ENCODE assay signal across 9 cellular contexts in genomic region chr15:90463381-90463780, GRCh38.
DNase-seq lines count a peak whose midpoint lies in the region; ATAC-seq and TF ChIP-seq lines count a peak whose summit lies in the region.
"Had no signal": no experiment of that assay in that cellular context is flagged by ENCODE, and none has a peak within 500 bp of the region (broad histone marks: within the 10 kb centered on the region; RNA-seq: fewer than 3 reads in every experiment).

No MANE protein-coding gene starts in this region.

- H3K9me3 ChIP-seq in IMR-90 (ENCODE audit: control insufficient read depth, insufficient read depth, low read length) (no peaks in the 10 kb centered on the region), duodenal mucosa (ENCODE audit: control insufficient read depth in 1 of 2, low read length in 2 of 2) (no peaks in the 10 kb centered on the region)

- in situ Hi-C loops in IMR-90 (cut with MboI; ENCODE audit: low sequenced_read_pairs) = no loop called here

- peaks cover 18% of the 10 kb centered on the region for H3K36me3 ChIP-seq in IMR-90 (ENCODE audit: control insufficient read depth, insufficient read depth, low read length)
- peaks cover 37 to 62% of the 10 kb centered on the region in 2 donors for H3K36me3 ChIP-seq in duodenal mucosa (ENCODE audit: control insufficient read depth in 1 of 2, insufficient read depth in 2 of 2, low read length in 2 of 2)

- peak; percentile 82 for DNase-seq in AG10803 (ENCODE audit: low read depth)
- DNase-seq in IMR-90 = peak; percentile 76
- DNase-seq in middle frontal gyrus (ENCODE audit: extremely low spot score, low spot score) = peak; percentile 79
- DNase-seq in activated naive CD4-positive, alpha-beta T cell treated with anti-CD3 and anti-CD28 coated beads, Interleukin-2, amount 50 U/mL, for 72 hours (ENCODE audit: low spot score in 2 of 2) = no peak
- DNase-seq in activated CD4-positive, CD25-positive, alpha-beta regulatory T cell (lab: John Stamatoyannopoulos, UW) = no peak
- no peak for DNase-seq in DMS 273 treated with DMSO at 0.1 percent for 48 hours (lab: John Stamatoyannopoulos, UW)
- DNase-seq in GOT3 (lab: John Stamatoyannopoulos, UW) = no peak
- DNase-seq: NCI-H1694 had no signal

- H2AK9ac ChIP-seq in IMR-90 (replicated peaks; ENCODE audit: low read depth, low read length, poor library complexity) = no peak overlapping the region

- H3K27me3 ChIP-seq in IMR-90 (ENCODE audit: control insufficient read depth, insufficient read depth, low read length) (no peaks in the 10 kb centered on the region), duodenal mucosa (ENCODE audit: control insufficient read depth in 1 of 2, insufficient read depth in 2 of 2, low read length in 2 of 2) (no peaks in the 10 kb centered on the region)

- H3K4me3 ChIP-seq in AG10803 (ENCODE audit: low read length) (no peak overlapping the region), IMR-90 (ENCODE audit: insufficient read depth, low read depth, low read length) (no peak overlapping the region), duodenal mucosa (ENCODE audit: low read depth in 1 of 2, low read length in 2 of 2) (no peak overlapping the region)

- H2BK5ac ChIP-seq in IMR-90 (ENCODE audit: low read depth, low read length, poor library complexity, severe bottlenecking) = no peak overlapping the region

- H3K27ac Mint-ChIP-seq in activated naive CD4-positive, alpha-beta T cell treated with anti-CD3 and anti-CD28 coated beads, Interleukin-2, amount 50 U/mL, for 72 hours = peak overlapping the region in 1 of 2 donors; percentile 51

- H3K56ac ChIP-seq in IMR-90 (ENCODE audit: extremely low read depth, insufficient read depth, low read length) = no peak overlapping the region

- H3K9me1 ChIP-seq in IMR-90 (ENCODE audit: insufficient read depth, low read length) = peaks cover 15% of the 10 kb centered on the region

- WGBS in IMR-90 (ENCODE audit: extremely low coverage in 2 of 2, insufficient read length in 1 of 2), 2 experiments = no CpG with 5 or more reads among the region's 3 CpGs

- H2AK5ac ChIP-seq in IMR-90 (ENCODE audit: low read depth, low read length) = no peak overlapping the region

- BruUV-seq in IMR-90 (replicated peaks; lab: Mats Ljungman, UMichigan) = no TSS peak

- H3K36me3 Mint-ChIP-seq in activated naive CD4-positive, alpha-beta T cell treated with anti-CD3 and anti-CD28 coated beads, Interleukin-2, amount 50 U/mL, for 72 hours = peaks cover 34 to 37% of the 10 kb centered on the region in 2 donors

- dilution Hi-C loops in IMR-90 (cut with HindIII; ENCODE audit: low sequenced_read_pairs, unreplicated experiment) = no loop called here

- no peak overlapping the region for H3K18ac ChIP-seq in IMR-90 (ENCODE audit: low read depth, low read length)

- peaks cover 6% of the 10 kb centered on the region for H3K4me1 ChIP-seq in IMR-90 (ENCODE audit: control insufficient read depth, insufficient read depth, low read length)
- H3K4me1 ChIP-seq in duodenal mucosa (ENCODE audit: control insufficient read depth in 1 of 2, insufficient read depth in 2 of 2, low read length in 2 of 2) = peaks cover 3 to 8% of the 10 kb centered on the region in 2 donors

- H3K9me3 Mint-ChIP-seq in activated naive CD4-positive, alpha-beta T cell treated with anti-CD3 and anti-CD28 coated beads, Interleukin-2, amount 50 U/mL, for 72 hours = no peaks in the 10 kb centered on the region

- H3K9ac ChIP-seq in IMR-90 (ENCODE audit: low read depth, low read length) (no peak overlapping the region), duodenal mucosa (ENCODE audit: low read depth in 1 of 2, low read length in 2 of 2) (peak overlapping the region in 1 of 2 donors; percentile 16)

- intact Hi-C loops in IMR-90 (cut with micrococcal nuclease) = no loop called here

- CTCF ChIA-PET in IMR-90 (lab: Yijun Ruan, JAX) = no interaction called here

- no peak overlapping the region for H2AFZ ChIP-seq in IMR-90 (replicated peaks; ENCODE audit: low read length, poor library complexity)

- H3K14ac ChIP-seq in IMR-90 (replicated peaks; ENCODE audit: low read depth, low read length) = no peak overlapping the region

- no peak overlapping the region for H3K23ac ChIP-seq in IMR-90 (ENCODE audit: low read depth, low read length)

- H4K8ac ChIP-seq in IMR-90 (ENCODE audit: low read depth in 2 of 2, low read length in 2 of 2) = no peak overlapping the region

- H3K27ac ChIP-seq in IMR-90 (ENCODE audit: insufficient read depth, low read length) = no peak overlapping the region
- peak overlapping the region; percentile 27 for H3K27ac ChIP-seq in duodenal mucosa (ENCODE audit: low read depth, low read length)

- POLR2A ChIA-PET in IMR-90 (lab: Charles Lee; ENCODE audit: unreplicated experiment) = no interaction called here

- H4K5ac ChIP-seq in IMR-90 (ENCODE audit: low read depth, low read length) = no peak overlapping the region

- no peak overlapping the region for H3K4me2 ChIP-seq in IMR-90 (ENCODE audit: low read depth, low read length)

- H3K4ac ChIP-seq in IMR-90 (ENCODE audit: low read depth, low read length) = no peak overlapping the region

- H2BK120ac ChIP-seq in IMR-90 (ENCODE audit: low read depth, low read length) = no peak overlapping the region

- peaks cover 39 to 69% of the 10 kb centered on the region in 2 experiments for H3K79me1 ChIP-seq in IMR-90 (ENCODE audit: low read depth in 1 of 2, low read length in 2 of 2)

- no peak for ATAC-seq in IMR-90 (ENCODE audit: low read depth)
- ATAC-seq in activated naive CD4-positive, alpha-beta T cell treated with anti-CD3 and anti-CD28 coated beads, Interleukin-2, amount 50 U/mL, for 72 hours = no peak

- TF ChIP-seq RAD21 in IMR-90 (IDR thresholded peaks at IDR 0.05; ENCODE audit: low read length) = no peak

- TF ChIP-seq CTCF in AG10803 (conservative IDR thresholded peaks at IDR 0.05; ENCODE audit: low read length) (peak; percentile 26; the same call in 1 of the 2 replicates), IMR-90 (conservative IDR thresholded peaks at IDR 0.05; ENCODE audit: low read depth, low read length) (no peak)

- no peak overlapping the region for H2BK15ac ChIP-seq in IMR-90 (ENCODE audit: low read depth, low read length)

- no peak overlapping the region for H2BK20ac ChIP-seq in IMR-90 (ENCODE audit: low read depth, low read length)

- no peak overlapping the region for H4K91ac ChIP-seq in IMR-90 (ENCODE audit: insufficient read depth, low read depth, low read length)

- no peak for TF ChIP-seq POLR2A in IMR-90 (IDR thresholded peaks at IDR 0.05; ENCODE audit: low read depth, low read length)

- H4K20me1 ChIP-seq in IMR-90 (ENCODE audit: insufficient read depth, low read length) = peaks cover 39% of the 10 kb centered on the region; the same call in 1 of the 2 replicates

TF ChIP-seq in IMR-90, 13 proteins besides CTCF, POLR2A, EP300 and RAD21:
- TF ChIP-seq RFX5 (IDR thresholded peaks at IDR 0.05; ENCODE audit: low read depth, low read length) = no peak
- no peak for TF ChIP-seq MAFK (IDR thresholded peaks at IDR 0.05; ENCODE audit: low read depth, low read length)
- no peak; the same call in 1 of the 2 replicates for TF ChIP-seq FOS (IDR thresholded peaks at IDR 0.05; ENCODE audit: low read depth, low read length)
- TF ChIP-seq RCOR1 (IDR thresholded peaks at IDR 0.05; ENCODE audit: insufficient replicate concordance, low read length) = no peak

Comparison
In these comparisons a context has a peak if more than half of its experiments do, and no peak if none do; other contexts are left out.
1. DNase-seq: peak in AG10803 (single experiment), IMR-90 (single experiment) and middle frontal gyrus (single experiment); none in activated naive CD4-positive, alpha-beta T cell treated with anti-CD3 and anti-CD28 coated beads, Interleukin-2, amount 50 U/mL, for 72 hours (0 of 2), activated CD4-positive, CD25-positive, alpha-beta regulatory T cell (0 of 4), DMS 273 treated with DMSO at 0.1 percent for 48 hours (single experiment) and GOT3 (single experiment).